In genomic region chr3:152455989-152456388, GRCh38 we compare ENCODE assay signal across 16 cellular contexts.
"Had no signal": no experiment of that assay in that cellular context is flagged by ENCODE, and none has a peak within 500 bp of the region (broad histone marks: within the 10 kb centered on the region; RNA-seq: fewer than 3 reads in every experiment).

No MANE protein-coding gene starts in this region.

- H3K27ac Mint-ChIP-seq: neural progenitor cell; T-helper 1 cell treated with Interleukin-12 subunit alpha and Interleukin-12 subunit beta and Interleukin-4 antibody, amounts not matched to agents 30 μg/mL and 1 μg/mL, for 36 hours had no signal

- H3K9me2 ChIP-seq: SK-N-SH had no signal

- H3K9me3 ChIP-seq: gastrocnemius medialis, ovary, SK-N-SH, thyroid gland had no signal

- DNase-seq: activated CD4-positive, CD25-positive, alpha-beta regulatory T cell treated with anti-CD3 and anti-CD28 coated beads, Interleukin-2, amount 50 U/mL, for 72 hours; activated T-cell treated with anti-CD3 and anti-CD28 coated beads for 4 hours; caudate nucleus; effector memory CD4-positive, alpha-beta T cell; gastrocnemius medialis; islet precursor cell; mesenchymal stem cell; ovary; SK-N-SH; stimulated activated CD4-positive, alpha-beta T cell treated with anti-CD3 and anti-CD28 coated beads, Interleukin-12 subunit alpha, Interleukin-12 subunit beta, amount 100 ng/mL, for 4 hours; thyroid gland had no signal

- H3K27me3 ChIP-seq: gastrocnemius medialis, neural progenitor cell, ovary, thyroid gland had no signal

- ATAC-seq: gastrocnemius medialis, left lobe of liver had no signal

- H2AFZ ChIP-seq: neural progenitor cell had no signal

- H3K9me3 Mint-ChIP-seq: neural progenitor cell; T-helper 1 cell treated with Interleukin-12 subunit alpha and Interleukin-12 subunit beta and Interleukin-4 antibody, amounts not matched to agents 30 μg/mL and 1 μg/mL, for 36 hours had no signal

- H3K36me3 ChIP-seq: neural progenitor cell, ovary had no signal

- H3K27ac ChIP-seq: coronary artery, neural progenitor cell, ovary, thyroid gland had no signal

- H3K9ac ChIP-seq: neural progenitor cell, SK-N-SH had no signal

- H3K4me2 ChIP-seq: neural progenitor cell, SK-N-SH had no signal

- H3K4me3 ChIP-seq: coronary artery, gastrocnemius medialis, neural progenitor cell, ovary, thyroid gland had no signal

- FAIRE-seq: urothelium cell line had no signal

- H3K4me3 Mint-ChIP-seq: neural progenitor cell; T-helper 1 cell treated with Interleukin-12 subunit alpha and Interleukin-12 subunit beta and Interleukin-4 antibody, amounts not matched to agents 30 μg/mL and 1 μg/mL, for 36 hours had no signal
